Comparison of ENCODE assay signal across 1 cellular context in genomic region chr6:3811191-3811590, GRCh38.
TF ChIP-seq lines count a peak whose summit lies in the region.

No MANE protein-coding gene starts in this region.

TF ChIP-seq in IMR-90, 13 proteins besides CTCF, POLR2A, EP300 and RAD21:
- TF ChIP-seq FOS (IDR thresholded peaks at IDR 0.05; ENCODE audit: low read depth, low read length), result no peak
- TF ChIP-seq CHD1 (IDR thresholded peaks at IDR 0.05; ENCODE audit: low read depth, low read length), result no peak
- TF ChIP-seq NFE2L2 (IDR thresholded peaks at IDR 0.05; ENCODE audit: low read depth, low read length), result no peak
- TF ChIP-seq BHLHE40 (IDR thresholded peaks at IDR 0.05; ENCODE audit: low read depth, low read length), result no peak
- no peak for TF ChIP-seq USF2 (IDR thresholded peaks at IDR 0.05; ENCODE audit: low read depth, low read length)
- no peak for TF ChIP-seq MAZ (IDR thresholded peaks at IDR 0.05; ENCODE audit: borderline replicate concordance, low read depth, low read length)
- no peak for TF ChIP-seq RCOR1 (IDR thresholded peaks at IDR 0.05; ENCODE audit: insufficient replicate concordance, low read length)
